In the genomic region with DNA sequence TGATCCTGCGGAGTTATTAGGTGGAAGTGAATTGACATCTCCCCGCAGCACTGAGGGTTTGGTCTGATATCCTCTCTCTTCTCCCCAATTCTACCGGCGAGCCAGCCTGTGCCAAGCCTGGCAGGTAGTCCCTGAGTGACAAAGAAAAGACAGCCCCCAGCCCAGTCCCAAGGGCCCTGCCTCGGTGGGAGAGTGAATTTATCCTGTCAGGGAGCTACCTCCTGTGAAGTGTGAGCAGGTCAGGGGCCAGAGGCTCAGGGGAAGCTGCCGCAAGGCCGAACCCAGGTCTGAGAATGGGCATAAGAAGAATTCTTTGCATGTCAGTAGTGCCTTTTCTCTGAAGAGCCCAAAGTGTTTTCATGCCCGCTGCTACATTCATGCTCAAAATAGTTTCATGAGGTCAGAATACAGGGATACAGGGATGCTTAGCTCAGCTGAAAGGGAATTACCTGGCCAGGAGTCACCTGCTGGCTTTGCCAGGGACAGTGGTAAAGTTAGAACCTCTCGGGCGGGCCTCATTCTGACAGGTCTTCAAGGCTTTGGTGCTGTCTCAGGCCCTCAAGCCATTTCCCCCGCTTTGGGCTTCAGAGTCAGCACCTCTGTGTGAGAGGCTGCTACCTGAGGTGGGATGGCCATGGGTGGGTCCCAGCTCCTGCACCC, we compare ENCODE assay signal across 18 cellular contexts. TPM values are rescaled to one million over a fixed set of nuclear protein-coding genes. Genes with fewer than 3 reads are reported as not detected.
DNase-seq lines count a peak whose midpoint lies in the region; ATAC-seq, FAIRE-seq and TF ChIP-seq lines count a peak whose summit lies in the region.
"Had no signal": no experiment of that assay in that cellular context is flagged by ENCODE, and none has a peak within 500 bp of the region (broad histone marks: within the 10 kb centered on the region; RNA-seq: fewer than 3 reads in every experiment).

No MANE protein-coding gene starts in this region.

- H3K4me1 Mint-ChIP-seq in natural killer cell treated with Interleukin-12 subunit alpha and Interleukin-12 subunit beta and Interleukin-15 and Interleukin-18, amount 100 ng/mL, for 72 hours (ENCODE audit: low read depth in 2 of 2) = peaks cover 32 to 70% of the 10 kb centered on the region in 2 donors

- H3K27ac ChIP-seq in GM23248 (no peak overlapping the region), ascending aorta (peak overlapping the region; percentile 41), HepG2 (ENCODE audit: extremely low read length, insufficient read depth, low read length) (no peak overlapping the region), skin epidermis (peak overlapping the region in 14 of 21 experiments; percentile 7 to 85 (median 39)), left ventricle myocardium inferior (replicated peaks) (no peak overlapping the region)
- H3K27ac ChIP-seq: heart right ventricle had no signal

- peaks cover 0 to 2% of the 10 kb centered on the region in 2 donors for H3K27me3 Mint-ChIP-seq in natural killer cell treated with Interleukin-12 subunit alpha and Interleukin-12 subunit beta and Interleukin-15 and Interleukin-18, amount 100 ng/mL, for 72 hours

- POLR2A ChIA-PET in HepG2 (lab: Yijun Ruan, JAX) = no interaction called here

- H3K4me2 ChIP-seq in GM23248 (ENCODE audit: unreplicated experiment) (peak overlapping the region; percentile 62), HepG2 (ENCODE audit: low read depth, low read length) (peak overlapping the region; percentile 59)

- no peak for TF ChIP-seq RAD21 in HepG2 (CRISPR knock-in tag; IDR thresholded peaks at IDR 0.05)

- H3K79me2 ChIP-seq in GM23248 (ENCODE audit: insufficient read depth) (no peaks in the 10 kb centered on the region), HepG2 (ENCODE audit: insufficient read depth, low read length) (no peaks in the 10 kb centered on the region)

- H3K4me1 ChIP-seq in GM23248 (ENCODE audit: insufficient read depth) = peaks cover 23% of the 10 kb centered on the region
- H3K4me1 ChIP-seq in ascending aorta = peaks cover 15 to 27% of the 10 kb centered on the region in 2 donors
- peaks cover 58% of the 10 kb centered on the region for H3K4me1 ChIP-seq in HepG2 (ENCODE audit: insufficient read depth, low read length)
- peaks cover 31% of the 10 kb centered on the region for H3K4me1 ChIP-seq in left ventricle myocardium inferior

- DNase-seq in GM23248 = no peak
- DNase-seq in ascending aorta (ENCODE audit: low spot score in 2 of 2) = no peak
- DNase-seq in HepG2 (ENCODE audit: low spot score) = no peak
- DNase-seq in natural killer cell treated with Interleukin-12 subunit alpha and Interleukin-12 subunit beta and Interleukin-15 and Interleukin-18, amount 100 ng/mL, for 72 hours (ENCODE audit: low spot score) = no peak
- DNase-seq in left ventricle myocardium inferior = no peak
- no peak for DNase-seq in medulla oblongata (ENCODE audit: extremely low spot score)
- DNase-seq in NK-92 (lab: John Stamatoyannopoulos, UW; ENCODE audit: unreplicated experiment) = no peak
- DNase-seq: activated naive CD4-positive, alpha-beta T cell treated with anti-CD3 and anti-CD28 coated beads, Interleukin-2, amount 50 U/mL, for 16 hours; Caco-2; cerebellar nuclear complex; H7; NCI-H510A; T-cell had no signal

- no peaks in the 10 kb centered on the region for H3K9me2 ChIP-seq in GM23248 (ENCODE audit: insufficient read depth)

- H2AFZ ChIP-seq in GM23248 = no peak overlapping the region
- no peak overlapping the region for H2AFZ ChIP-seq in HepG2 (ENCODE audit: low read length)

- no TSS peak for BruUV-seq in HepG2 (replicated peaks; lab: Mats Ljungman, UMichigan)

- no peak overlapping the region for H3K4me3 Mint-ChIP-seq in natural killer cell treated with Interleukin-12 subunit alpha and Interleukin-12 subunit beta and Interleukin-15 and Interleukin-18, amount 100 ng/mL, for 72 hours
- H3K4me3 Mint-ChIP-seq: stimulated activated memory B cell treated with anti-CD40 and anti-IgM and Interleukin-4, amounts not matched to agents 10 μg/mL and 1 μg/mL and 100 μg/mL, for 72 hours; T-cell had no signal

- CTCF ChIA-PET in HepG2 (lab: Yijun Ruan, JAX; ENCODE audit: low intra/inter-chr PET ratio, low total read pairs) = no interaction called here

- H3K9me3 ChIP-seq in GM23248 (ENCODE audit: low read depth) (no peaks in the 10 kb centered on the region), ascending aorta (no peaks in the 10 kb centered on the region), HepG2 (ENCODE audit: low read length) (no peaks in the 10 kb centered on the region), left ventricle myocardium inferior (replicated peaks) (no peaks in the 10 kb centered on the region)
- H3K9me3 ChIP-seq: Caco-2, heart right ventricle had no signal

- H3F3A ChIP-seq in GM23248 (ENCODE audit: insufficient read depth) = peaks cover 12% of the 10 kb centered on the region

- H3K27me3 ChIP-seq in GM23248 (replicated peaks; ENCODE audit: insufficient read depth) (no peaks in the 10 kb centered on the region), ascending aorta (no peaks in the 10 kb centered on the region), HepG2 (ENCODE audit: control insufficient read depth in 1 of 2, insufficient read depth in 2 of 2, low read length in 2 of 2) (peaks cover 0 to 10% of the 10 kb centered on the region in 2 experiments; a peak in 2 of 5 replicates), left ventricle myocardium inferior (ENCODE audit: low read depth) (peaks cover 23% of the 10 kb centered on the region)

- no peaks in the 10 kb centered on the region for H4K20me1 ChIP-seq in GM23248 (ENCODE audit: insufficient read depth)
- no peaks in the 10 kb centered on the region for H4K20me1 ChIP-seq in HepG2 (ENCODE audit: insufficient read depth, low read length)

- H3K4me3 ChIP-seq in GM23248 (no peak overlapping the region), ascending aorta (no peak overlapping the region), HepG2 (replicated peaks in 1 of 3; ENCODE audit: insufficient read depth in 1 of 3, low read depth in 2 of 3, low read length in 3 of 3) (no peak overlapping the region), skin epidermis (no peak overlapping the region), left ventricle myocardium inferior (no peak overlapping the region)
- H3K4me3 ChIP-seq: heart right ventricle, K562 had no signal

- TF ChIP-seq CTCF in ascending aorta (IDR thresholded peaks at IDR 0.05) (no peak), HepG2 (CRISPR knock-in tag; IDR thresholded peaks at IDR 0.05) (no peak), left ventricle myocardium inferior (IDR thresholded peaks at IDR 0.05; ENCODE audit: borderline replicate concordance) (no peak)

- FAIRE-seq in HepG2 (lab: Jason Lieb, UNC) = no peak
- FAIRE-seq: K562 had no signal

- intact Hi-C loops in ascending aorta (cut with DNase I) = no loop called here
- intact Hi-C loops in HepG2 (cut with micrococcal nuclease; ENCODE audit: unreplicated experiment) = no loop called here
- intact Hi-C loops in left ventricle myocardium inferior (cut with micrococcal nuclease) = no loop called here

- no peak for TF ChIP-seq EP300 in HepG2 (IDR thresholded peaks at IDR 0.05; ENCODE audit: low read depth in 2 of 2, low read length in 2 of 2)
- TF ChIP-seq EP300 in HepG2 (CRISPR knock-in tag; IDR thresholded peaks at IDR 0.05; ENCODE audit: borderline replicate concordance) = no peak

- no peak overlapping the region for H3K27ac Mint-ChIP-seq in natural killer cell treated with Interleukin-12 subunit alpha and Interleukin-12 subunit beta and Interleukin-15 and Interleukin-18, amount 100 ng/mL, for 72 hours
- H3K27ac Mint-ChIP-seq: stimulated activated memory B cell treated with anti-CD40 and anti-IgM and Interleukin-4, amounts not matched to agents 10 μg/mL and 1 μg/mL and 100 μg/mL, for 72 hours; T-cell had no signal

- in situ Hi-C loops in GM23248 (cut with MboI) = no loop called here
- in situ Hi-C loops in HepG2 (cut with HindIII; ENCODE audit: extremely low pct_ligation_motif_present, low pct_unique_long_range_greater_than_20kb) = no loop called here

- ATAC-seq in HepG2 = no peak
- no peak for ATAC-seq in natural killer cell treated with Interleukin-12 subunit alpha and Interleukin-12 subunit beta and Interleukin-15 and Interleukin-18, amount 100 ng/mL, for 72 hours
- ATAC-seq: K562; Panc1; stimulated activated memory B cell treated with anti-CD40 and anti-IgM and Interleukin-4, amounts not matched to agents 10 μg/mL and 1 μg/mL and 100 μg/mL, for 72 hours; T-cell had no signal

- 89 to 91% methylated on average over 11 of the region's 11 CpGs for WGBS in GM23248 (ENCODE audit: low coverage in 1 of 2, low lambda C conversion rate in 2 of 2, missing lambda C conversion rate in 2 of 2), 2 experiments
- 60% methylated on average over 5 of the region's 11 CpGs for WGBS in HepG2 (ENCODE audit: low lambda C conversion rate)

- H3K9me3 Mint-ChIP-seq in natural killer cell treated with Interleukin-12 subunit alpha and Interleukin-12 subunit beta and Interleukin-15 and Interleukin-18, amount 100 ng/mL, for 72 hours = no peaks in the 10 kb centered on the region
- H3K9me3 Mint-ChIP-seq: stimulated activated memory B cell treated with anti-CD40 and anti-IgM and Interleukin-4, amounts not matched to agents 10 μg/mL and 1 μg/mL and 100 μg/mL, for 72 hours; T-cell had no signal

- no peaks in the 10 kb centered on the region for H3K36me3 Mint-ChIP-seq in natural killer cell treated with Interleukin-12 subunit alpha and Interleukin-12 subunit beta and Interleukin-15 and Interleukin-18, amount 100 ng/mL, for 72 hours
- H3K36me3 Mint-ChIP-seq: stimulated activated memory B cell treated with anti-CD40 and anti-IgM and Interleukin-4, amounts not matched to agents 10 μg/mL and 1 μg/mL and 100 μg/mL, for 72 hours; T-cell had no signal

- TF ChIP-seq POLR2A in HepG2 (IDR thresholded peaks at IDR 0.05; ENCODE audit: insufficient read depth in 1 of 2, low read depth in 2 of 2, low read length in 2 of 2) = no peak

- H3K36me3 ChIP-seq in GM23248 (ENCODE audit: low read depth) = no peaks in the 10 kb centered on the region
- H3K36me3 ChIP-seq in ascending aorta = no peaks in the 10 kb centered on the region
- H3K36me3 ChIP-seq in HepG2 (replicated peaks in 1 of 2; ENCODE audit: control insufficient read depth in 1 of 2, insufficient read depth in 2 of 2, low read length in 2 of 2) = no peaks in the 10 kb centered on the region
- H3K36me3 ChIP-seq in left ventricle myocardium inferior = no peaks in the 10 kb centered on the region
- H3K36me3 ChIP-seq: heart right ventricle had no signal

- H3K9ac ChIP-seq in GM23248 (no peak overlapping the region), HepG2 (ENCODE audit: insufficient read depth, low read depth, low read length) (no peak overlapping the region)

RNA-seq across cellular contexts. Expression of gene RASSF5, which starts 5.3 kb away (rescaled TPM):
- total RNA-seq in GM23248 (2014; rRNA removed; shearing (Covaris generic)) = 0.22 and 0.89 TPM in 2 replicates
- polyA plus RNA-seq in GM23248 (2016; fragmentation: Nextera tagmentation; extraction: Ambion mirVana) (0.28 and 0.48 TPM in 2 replicates), HepG2 (2011; rRNA removed) (0.40 and 0.50 TPM in 2 replicates)
- total RNA-seq in ascending aorta (8.9 TPM), HepG2 (2016; rRNA removed; fragmentation: Illumina TruSeq; extraction: Trizol) (0.18 and 0.49 TPM in 2 replicates), left ventricle myocardium inferior (7.8 TPM)
- 0.09 TPM in 1 of 2 replicates, not detected in the other for total RNA-seq in HepG2 (2016; cell fraction: cytosol; rRNA removed; fragmentation: Illumina TruSeq; extraction: Trizol; ENCODE audit: low read depth)
- 0.24 and 0.36 TPM in 2 replicates for total RNA-seq in HepG2 (2016; cell fraction: insoluble cytoplasmic fraction; rRNA removed; fragmentation: Illumina TruSeq; extraction: Trizol)
- total RNA-seq in HepG2 (2016; cell fraction: membrane; rRNA removed; fragmentation: Illumina TruSeq; extraction: Trizol) = 0.14 and 0.19 TPM in 2 replicates
- 0.22 and 0.47 TPM in 2 replicates for total RNA-seq in HepG2 (2016; cell fraction: nucleus; rRNA removed; fragmentation: Illumina TruSeq; extraction: Trizol)
- polyA plus RNA-seq in HepG2 (2011; cell fraction: cytosol; rRNA removed) = 0.27 and 0.47 TPM in 2 replicates
- polyA plus RNA-seq in HepG2 (2011; cell fraction: nucleus; rRNA removed) = 0.58 and 0.66 TPM in 2 replicates
- polyA plus RNA-seq in HepG2 (2012) = 0.76 and 2.1 TPM in 2 replicates
- polyA plus RNA-seq in HepG2 (2016; cell fraction: cytosol; fragmentation: Illumina TruSeq; extraction: Trizol; ENCODE audit: low read depth) = 0.03 and 0.06 TPM in 2 replicates
- 0.21 and 0.29 TPM in 2 replicates for polyA plus RNA-seq in HepG2 (2016; cell fraction: insoluble cytoplasmic fraction; fragmentation: Illumina TruSeq; extraction: Trizol; ENCODE audit: low read depth)
- polyA plus RNA-seq in HepG2 (2016; cell fraction: membrane; fragmentation: Illumina TruSeq; extraction: Trizol; ENCODE audit: low read depth) = 0.09 and 0.11 TPM in 2 replicates
- 0.43 and 0.48 TPM in 2 replicates for polyA plus RNA-seq in HepG2 (2016; cell fraction: nucleus; fragmentation: Illumina TruSeq; extraction: Trizol; ENCODE audit: insufficient read depth, low read depth)
- 0.30 and 18.0 TPM in 2 replicates for polyA minus RNA-seq in HepG2 (2011; rRNA and poly(A)+ RNA removed; ENCODE audit: low replicate concordance)
- 0.49 and 1.3 TPM in 2 replicates for polyA minus RNA-seq in HepG2 (2011; cell fraction: cytosol; rRNA and poly(A)+ RNA removed)
- 0.26 and 0.50 TPM in 2 replicates for polyA minus RNA-seq in HepG2 (2011; cell fraction: nucleus; rRNA and poly(A)+ RNA removed)
- 100 to 1,000 TPM; 178 to 260 TPM for total RNA-seq in natural killer cell treated with Interleukin-12 subunit alpha and Interleukin-12 subunit beta and Interleukin-15 and Interleukin-18, amount 100 ng/mL, for 72 hours

RNA-seq across cellular contexts. Expression of gene IKBKE, which starts 42.4 kb away (rescaled TPM):
- 12.5 and 17.7 TPM in 2 replicates for total RNA-seq in GM23248 (2014; rRNA removed; shearing (Covaris generic))
- polyA plus RNA-seq in GM23248 (2016; fragmentation: Nextera tagmentation; extraction: Ambion mirVana) (13.4 and 14.5 TPM in 2 replicates), HepG2 (2011; rRNA removed) (3.7 and 4.5 TPM in 2 replicates)
- total RNA-seq in ascending aorta (6.3 TPM), HepG2 (2016; rRNA removed; fragmentation: Illumina TruSeq; extraction: Trizol) (4.0 and 5.8 TPM in 2 replicates), left ventricle myocardium inferior (0.80 TPM)
- total RNA-seq in HepG2 (2016; cell fraction: cytosol; rRNA removed; fragmentation: Illumina TruSeq; extraction: Trizol; ENCODE audit: low read depth) = 1.5 and 1.8 TPM in 2 replicates
- 4.8 and 5.0 TPM in 2 replicates for total RNA-seq in HepG2 (2016; cell fraction: insoluble cytoplasmic fraction; rRNA removed; fragmentation: Illumina TruSeq; extraction: Trizol)
- 3.2 and 5.3 TPM in 2 replicates for total RNA-seq in HepG2 (2016; cell fraction: membrane; rRNA removed; fragmentation: Illumina TruSeq; extraction: Trizol)
- 4.7 and 6.1 TPM in 2 replicates for total RNA-seq in HepG2 (2016; cell fraction: nucleus; rRNA removed; fragmentation: Illumina TruSeq; extraction: Trizol)
- 2.1 and 3.7 TPM in 2 replicates for polyA plus RNA-seq in HepG2 (2011; cell fraction: cytosol; rRNA removed)
- 11.0 and 15.9 TPM in 2 replicates for polyA plus RNA-seq in HepG2 (2011; cell fraction: nucleus; rRNA removed)
- polyA plus RNA-seq in HepG2 (2012) = 0.95 and 1.4 TPM in 2 replicates
- 2.2 and 2.8 TPM in 2 replicates for polyA plus RNA-seq in HepG2 (2016; cell fraction: cytosol; fragmentation: Illumina TruSeq; extraction: Trizol; ENCODE audit: low read depth)
- polyA plus RNA-seq in HepG2 (2016; cell fraction: insoluble cytoplasmic fraction; fragmentation: Illumina TruSeq; extraction: Trizol; ENCODE audit: low read depth) = 3.9 and 4.3 TPM in 2 replicates
- 1.9 and 2.6 TPM in 2 replicates for polyA plus RNA-seq in HepG2 (2016; cell fraction: membrane; fragmentation: Illumina TruSeq; extraction: Trizol; ENCODE audit: low read depth)
- 7.2 and 7.3 TPM in 2 replicates for polyA plus RNA-seq in HepG2 (2016; cell fraction: nucleus; fragmentation: Illumina TruSeq; extraction: Trizol; ENCODE audit: insufficient read depth, low read depth)
- polyA minus RNA-seq in HepG2 (2011; rRNA and poly(A)+ RNA removed; ENCODE audit: low replicate concordance) = 8.9 and 22.1 TPM in 2 replicates
- 1.3 and 2.0 TPM in 2 replicates for polyA minus RNA-seq in HepG2 (2011; cell fraction: cytosol; rRNA and poly(A)+ RNA removed)
- polyA minus RNA-seq in HepG2 (2011; cell fraction: nucleus; rRNA and poly(A)+ RNA removed) = 7.3 and 8.9 TPM in 2 replicates
- 10 to 100 TPM; 50.8 to 53.3 TPM for total RNA-seq in natural killer cell treated with Interleukin-12 subunit alpha and Interleukin-12 subunit beta and Interleukin-15 and Interleukin-18, amount 100 ng/mL, for 72 hours

Comparison
In these comparisons a context has a peak if more than half of its experiments do, and no peak if none do; other contexts are left out.
1. H3K27ac ChIP-seq: peak in ascending aorta (2 of 2) and skin epidermis (14 of 21); none in GM23248 (single experiment), HepG2 (single experiment) and left ventricle myocardium inferior (single experiment).
2. RNA of gene RASSF5, which starts 5.3 kb away (total RNA-seq): 178 to 260 TPM in natural killer cell treated with Interleukin-12 subunit alpha and Interleukin-12 subunit beta and Interleukin-15 and Interleukin-18, amount 100 ng/mL, for 72 hours; 8.9 TPM in ascending aorta (single experiment), 7.8 TPM in left ventricle myocardium inferior (single experiment), 0.22 to 0.89 TPM in GM23248 and 0.09 to 0.49 TPM in HepG2; every median in the first group is over 10 times any median in the second.